20 cellular contexts compared by ENCODE assay signal in the genomic region with DNA sequence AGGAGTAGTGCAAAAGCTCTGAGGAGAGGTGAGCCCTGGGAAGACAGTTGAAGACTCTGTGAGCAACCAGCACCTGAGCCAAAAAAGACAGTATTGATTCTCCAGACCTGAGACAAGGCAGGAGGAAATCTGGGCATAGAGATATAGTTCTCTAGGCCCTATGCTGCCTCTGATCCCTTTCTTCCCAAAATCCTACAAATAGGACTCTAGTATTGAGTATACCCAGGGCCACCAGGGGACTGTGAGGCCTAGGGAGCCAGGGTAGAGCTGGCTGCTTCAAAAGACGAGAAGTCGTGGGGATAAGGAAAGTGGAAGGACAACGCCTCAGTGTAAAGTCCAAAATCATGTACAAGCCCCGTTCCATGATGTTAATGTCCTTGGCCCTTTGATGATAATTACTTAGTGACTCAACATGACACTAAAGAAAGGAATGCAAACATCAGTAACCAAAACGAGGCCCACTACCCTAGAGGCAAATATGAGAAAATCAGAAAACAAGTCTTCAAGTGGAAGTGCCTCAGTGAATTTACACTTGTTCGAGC.
A peak's percentile ranks its signal among the peaks of the same experiment; 100 is the strongest.
DNase-seq lines count a peak whose midpoint lies in the region; ATAC-seq and TF ChIP-seq lines count a peak whose summit lies in the region.
"Had no signal": no experiment of that assay in that cellular context is flagged by ENCODE, and none has a peak within 500 bp of the region (broad histone marks: within the 10 kb centered on the region; RNA-seq: fewer than 3 reads in every experiment).

No MANE protein-coding gene starts in this region.

- WGBS in IMR-90 (ENCODE audit: extremely low coverage in 2 of 2, insufficient read length in 1 of 2), 2 experiments, result no CpG with 5 or more reads among the region's 6 CpGs
- 30% methylated on average over 6 of the region's 6 CpGs for WGBS in mammary epithelial cell (ENCODE audit: low coverage, missing lambda C conversion rate)
- WGBS in mesendoderm (ENCODE audit: extremely low coverage, insufficient coverage, low lambda C conversion rate), result no CpG with 5 or more reads among the region's 6 CpGs

- in situ Hi-C loops in IMR-90 (cut with MboI; ENCODE audit: low sequenced_read_pairs), result no loop called here
- in situ Hi-C loops in mammary epithelial cell (cut with MboI; ENCODE audit: low sequenced_read_pairs in 2 of 2), result no loop called here

- TF ChIP-seq CTCF in Caco-2 (IDR thresholded peaks at IDR 0.05; ENCODE audit: insufficient read depth in 1 of 2, low read depth in 1 of 2, low read length in 1 of 2, severe bottlenecking in 1 of 2, unreplicated experiment in 1 of 2) (peak in 1 of 2 experiments; percentile 35), IMR-90 (conservative IDR thresholded peaks at IDR 0.05; ENCODE audit: low read depth, low read length) (0 out of 2 replicates have a peak, but pooled peaks have one; percentile 14), mammary epithelial cell (conservative IDR thresholded peaks at IDR 0.05 in 1 of 2, IDR thresholded peaks at IDR 0.05 in 1 of 2; ENCODE audit: extremely low read depth in 1 of 2, insufficient read depth in 1 of 2, low read depth in 1 of 2, low read length in 2 of 2) (no peak), uterus (IDR thresholded peaks at IDR 0.05) (no peak)

- peaks cover 7% of the 10 kb centered on the region for H3K36me3 Mint-ChIP-seq in Caco-2 (ENCODE audit: insufficient read depth, unreplicated experiment)
- H3K36me3 Mint-ChIP-seq: naive B cell had no signal

- H3K36me3 ChIP-seq in Caco-2 (ENCODE audit: control insufficient read depth, insufficient read depth, low read length), result no peaks in the 10 kb centered on the region
- no peaks in the 10 kb centered on the region for H3K36me3 ChIP-seq in IMR-90 (ENCODE audit: control insufficient read depth, insufficient read depth, low read length)
- H3K36me3 ChIP-seq in mammary epithelial cell (ENCODE audit: insufficient read depth, low read length), result no peaks in the 10 kb centered on the region
- H3K36me3 ChIP-seq in mesendoderm (ENCODE audit: control insufficient read depth, insufficient read depth, low read length), result no peaks in the 10 kb centered on the region
- H3K36me3 ChIP-seq in uterus, result no peaks in the 10 kb centered on the region
- H3K36me3 ChIP-seq: upper lobe of left lung had no signal

- dilution Hi-C loops in IMR-90 (cut with HindIII; ENCODE audit: low sequenced_read_pairs, unreplicated experiment), result no loop called here
- dilution Hi-C loops in mammary epithelial cell (cut with HindIII; ENCODE audit: low sequenced_read_pairs), result no loop called here

- no peak overlapping the region for H2AK5ac ChIP-seq in IMR-90 (ENCODE audit: low read depth, low read length)
- no peak overlapping the region for H2AK5ac ChIP-seq in mesendoderm (ENCODE audit: low read length)

- CTCF ChIA-PET in Caco-2 (lab: Charles Lee), result interaction anchor here (1.3 to 2.1 kb wide), 2 partner anchors 15 to 111 kb away, joined by 10 to 16 read pairs; no protein-coding TSS in a partner anchor
- CTCF ChIA-PET in IMR-90 (lab: Yijun Ruan, JAX), result no interaction called here
- CTCF ChIA-PET in mammary epithelial cell (lab: Charles Lee; ENCODE audit: low non-redundant PET), result no interaction called here

- H3K9me3 ChIP-seq in Caco-2 (peaks cover 8% of the 10 kb centered on the region; the same call in 1 of the 2 replicates), IMR-90 (ENCODE audit: control insufficient read depth, insufficient read depth, low read length) (no peaks in the 10 kb centered on the region), mammary epithelial cell (replicated peaks; ENCODE audit: insufficient read depth, low read length) (no peaks in the 10 kb centered on the region), uterus (no peaks in the 10 kb centered on the region)
- H3K9me3 ChIP-seq: body of pancreas, upper lobe of left lung had no signal

- H2AFZ ChIP-seq in IMR-90 (replicated peaks; ENCODE audit: low read length, poor library complexity) (peak overlapping the region; percentile 62), mammary epithelial cell (ENCODE audit: low read depth, low read length) (no peak overlapping the region)
- H2AFZ ChIP-seq: GM23338 had no signal

- H3K9me1 ChIP-seq in IMR-90 (ENCODE audit: insufficient read depth, low read length), result no peaks in the 10 kb centered on the region; the same call in 1 of the 2 replicates

- no peaks in the 10 kb centered on the region for H3K27me3 Mint-ChIP-seq in Caco-2 (ENCODE audit: insufficient read depth, unreplicated experiment)
- H3K27me3 Mint-ChIP-seq: naive B cell had no signal

- H3K4me3 Mint-ChIP-seq in Caco-2 (ENCODE audit: unreplicated experiment), result peak overlapping the region; percentile 55
- H3K4me3 Mint-ChIP-seq: activated CD8-positive, alpha-beta T cell treated with anti-CD3 and anti-CD28 coated beads, Interleukin-2, amount 10 ng/mL, durations not matched to agents 7 days and 5 days; GM23338; naive B cell had no signal

- H4K8ac ChIP-seq in IMR-90 (ENCODE audit: low read depth in 2 of 2, low read length in 2 of 2) (no peak overlapping the region), mesendoderm (ENCODE audit: low read depth, low read length) (no peak overlapping the region)

- BruUV-seq in Caco-2 (replicated peaks; lab: Mats Ljungman, UMichigan) (no TSS peak), IMR-90 (replicated peaks; lab: Mats Ljungman, UMichigan) (no TSS peak), mammary epithelial cell (replicated peaks; lab: Mats Ljungman, UMichigan) (no TSS peak)

- H3K9ac ChIP-seq in IMR-90 (ENCODE audit: low read depth, low read length) (no peak overlapping the region), mammary epithelial cell (ENCODE audit: insufficient read depth, low read length) (no peak overlapping the region), mesendoderm (ENCODE audit: low read length) (no peak overlapping the region)

- TF ChIP-seq RAD21 in IMR-90 (IDR thresholded peaks at IDR 0.05; ENCODE audit: low read length), result no peak

- H4K20me1 ChIP-seq in IMR-90 (ENCODE audit: insufficient read depth, low read length) (no peaks in the 10 kb centered on the region), mammary epithelial cell (ENCODE audit: insufficient read depth, low read length) (no peaks in the 10 kb centered on the region)

- peak overlapping the region; percentile 95 for H3K27ac Mint-ChIP-seq in Caco-2 (ENCODE audit: unreplicated experiment)
- H3K27ac Mint-ChIP-seq: activated CD8-positive, alpha-beta T cell treated with anti-CD3 and anti-CD28 coated beads, Interleukin-2, amount 10 ng/mL, durations not matched to agents 7 days and 5 days; GM23338; naive B cell had no signal

- H3K4me3 ChIP-seq in Caco-2 (ENCODE audit: low read depth, low read length) (no peak overlapping the region), IMR-90 (ENCODE audit: insufficient read depth, low read depth, low read length) (no peak overlapping the region), mammary epithelial cell (replicated peaks in 1 of 3; ENCODE audit: insufficient read depth in 1 of 3, low read depth in 2 of 3, low read length in 3 of 3) (no peak overlapping the region), mesendoderm (ENCODE audit: low read length) (no peak overlapping the region), uterus (no peak overlapping the region)
- H3K4me3 ChIP-seq: body of pancreas, GM23338, upper lobe of left lung had no signal

- H2BK120ac ChIP-seq in IMR-90 (ENCODE audit: low read depth, low read length), result peak overlapping the region; percentile 49
- H2BK120ac ChIP-seq in mesendoderm (ENCODE audit: low read depth, low read length), result no peak overlapping the region

- H3K9me3 Mint-ChIP-seq in Caco-2 (ENCODE audit: unreplicated experiment), result no peaks in the 10 kb centered on the region

- TF ChIP-seq POLR2A in IMR-90 (IDR thresholded peaks at IDR 0.05; ENCODE audit: low read depth, low read length), result no peak
- TF ChIP-seq POLR2A in uterus (IDR thresholded peaks at IDR 0.05), result no peak

- peak; percentile 84 to 89 for DNase-seq in Caco-2
- peak; percentile 49 for DNase-seq in IMR-90
- DNase-seq in mammary epithelial cell, result peak; percentile 40
- DNase-seq in mesendoderm, result peak; percentile 8
- no peak for DNase-seq in amygdala (lab: John Stamatoyannopoulos, UW)
- DNase-seq in NCI-H187 (lab: John Stamatoyannopoulos, UW), result no peak
- DNase-seq in posterior cingulate gyrus, result no peak
- DNase-seq in uterus, result no peak
- DNase-seq: activated CD8-positive, alpha-beta T cell treated with anti-CD3 and anti-CD28 coated beads, Interleukin-2, amount 10 ng/mL, durations not matched to agents 7 days and 5 days; body of pancreas; C1 segment of cervical spinal cord; effector CD4-positive, alpha-beta T cell; kidney glomerular epithelial cell; naive B cell; NCI-H1048; NCI-H2171; NK-92 treated with Interleukin-12 subunit alpha and Interleukin-12 subunit beta, amount 100 ng/mL, for 24 hours; retina; upper lobe of left lung had no signal

- peaks cover 27% of the 10 kb centered on the region for H3K4me1 ChIP-seq in Caco-2
- H3K4me1 ChIP-seq in IMR-90 (ENCODE audit: control insufficient read depth, insufficient read depth, low read length), result peaks cover 3% of the 10 kb centered on the region; the same call in 1 of the 2 replicates
- H3K4me1 ChIP-seq in mammary epithelial cell (ENCODE audit: insufficient read depth, low read length), result peaks cover 5% of the 10 kb centered on the region
- no peaks in the 10 kb centered on the region for H3K4me1 ChIP-seq in mesendoderm (ENCODE audit: control insufficient read depth, low read depth, low read length)
- H3K4me1 ChIP-seq in uterus, result no peaks in the 10 kb centered on the region
- H3K4me1 ChIP-seq: body of pancreas, upper lobe of left lung had no signal

- H3K27me3 ChIP-seq in Caco-2 (replicated peaks; ENCODE audit: control insufficient read depth, insufficient read depth, low read length) (no peaks in the 10 kb centered on the region), IMR-90 (ENCODE audit: control insufficient read depth, insufficient read depth, low read length) (no peaks in the 10 kb centered on the region), mammary epithelial cell (ENCODE audit: insufficient read depth, low read length) (no peaks in the 10 kb centered on the region), mesendoderm (ENCODE audit: insufficient read depth, low read length, poor library complexity) (no peaks in the 10 kb centered on the region), uterus (no peaks in the 10 kb centered on the region)
- H3K27me3 ChIP-seq: body of pancreas, upper lobe of left lung had no signal

- no peak overlapping the region for H4K5ac ChIP-seq in IMR-90 (ENCODE audit: low read depth, low read length)
- no peak overlapping the region for H4K5ac ChIP-seq in mesendoderm (ENCODE audit: low read length)

- H2AK9ac ChIP-seq in IMR-90 (replicated peaks; ENCODE audit: low read depth, low read length, poor library complexity), result peak overlapping the region; percentile 77

- intact Hi-C loops in Caco-2 (cut with micrococcal nuclease; ENCODE audit: unreplicated experiment) (loop anchor here (2.0 kb wide), 1 partner anchor 15 kb away; no protein-coding TSS in a partner anchor), IMR-90 (cut with micrococcal nuclease) (no loop called here), mammary epithelial cell (cut with micrococcal nuclease) (no loop called here), posterior cingulate gyrus (cut with DNase I) (no loop called here), uterus (cut with DNase I; ENCODE audit: low total_unique reads) (no loop called here)

- H3K27ac ChIP-seq in IMR-90 (ENCODE audit: insufficient read depth, low read length), result no peak overlapping the region
- no peak overlapping the region for H3K27ac ChIP-seq in mammary epithelial cell (ENCODE audit: insufficient read depth, low read depth, low read length)
- H3K27ac ChIP-seq in mesendoderm (ENCODE audit: low read depth, low read length), result no peak overlapping the region
- H3K27ac ChIP-seq in uterus, result no peak overlapping the region
- H3K27ac ChIP-seq: body of pancreas, upper lobe of left lung had no signal

- H3K79me2 ChIP-seq in mammary epithelial cell (ENCODE audit: insufficient read depth, low read length), result no peaks in the 10 kb centered on the region
- no peaks in the 10 kb centered on the region for H3K79me2 ChIP-seq in mesendoderm (ENCODE audit: control insufficient read depth, insufficient read depth, low read length)

- H2BK20ac ChIP-seq in IMR-90 (ENCODE audit: low read depth, low read length), result peak overlapping the region; percentile 59; the same call in 1 of the 2 replicates

- H4K91ac ChIP-seq in IMR-90 (ENCODE audit: insufficient read depth, low read depth, low read length), result peak overlapping the region; percentile 19; the same call in 1 of the 2 replicates

- POLR2A ChIA-PET in Caco-2 (lab: Charles Lee) (interaction anchor here (0.5 kb wide), 2 partner anchors 96 to 387 kb away, joined by 3 to 5 read pairs; partner anchors contain the start of gene CDS2), IMR-90 (lab: Charles Lee; ENCODE audit: unreplicated experiment) (no interaction called here)

- ATAC-seq in IMR-90 (ENCODE audit: low read depth), result peak; percentile 86
- ATAC-seq: activated CD8-positive, alpha-beta T cell treated with anti-CD3 and anti-CD28 coated beads, Interleukin-2, amount 10 ng/mL, durations not matched to agents 7 days and 5 days; body of pancreas; GM23338 had no signal

- no peak overlapping the region; the same call in 1 of the 2 replicates for H3K14ac ChIP-seq in IMR-90 (replicated peaks; ENCODE audit: low read depth, low read length)

- peaks cover 8% of the 10 kb centered on the region for H3K4me1 Mint-ChIP-seq in Caco-2 (ENCODE audit: low read depth, unreplicated experiment)
- H3K4me1 Mint-ChIP-seq: naive B cell had no signal

- peak overlapping the region; percentile 6; the same call in 1 of the 2 replicates for H3K4ac ChIP-seq in IMR-90 (ENCODE audit: low read depth, low read length)
- no peak overlapping the region for H3K4ac ChIP-seq in mesendoderm (ENCODE audit: low read depth, low read length)

- no peak overlapping the region for H3K56ac ChIP-seq in IMR-90 (ENCODE audit: extremely low read depth, insufficient read depth, low read length)
- H3K56ac ChIP-seq in mesendoderm (ENCODE audit: low read length), result no peak overlapping the region

- no peaks in the 10 kb centered on the region for H3K79me1 ChIP-seq in IMR-90 (ENCODE audit: low read depth in 1 of 2, low read length in 2 of 2)
- no peaks in the 10 kb centered on the region for H3K79me1 ChIP-seq in mesendoderm (ENCODE audit: low read length)

- H3K4me2 ChIP-seq in IMR-90 (ENCODE audit: low read depth, low read length), result no peak overlapping the region
- H3K4me2 ChIP-seq in mammary epithelial cell (ENCODE audit: insufficient read depth, low read depth, low read length), result no peak overlapping the region
- no peak overlapping the region for H3K4me2 ChIP-seq in mesendoderm (ENCODE audit: low read length)
- H3K4me2 ChIP-seq: GM23338 had no signal

- no peak overlapping the region for H2BK5ac ChIP-seq in IMR-90 (ENCODE audit: low read depth, low read length, poor library complexity, severe bottlenecking)
- H2BK5ac ChIP-seq in mesendoderm (ENCODE audit: low read length), result no peak overlapping the region

- H3K23ac ChIP-seq in IMR-90 (ENCODE audit: low read depth, low read length) (no peak overlapping the region), mesendoderm (ENCODE audit: low read length) (no peak overlapping the region)

- H2BK15ac ChIP-seq in IMR-90 (ENCODE audit: low read depth, low read length) (no peak overlapping the region), mesendoderm (replicated peaks; ENCODE audit: low read depth) (no peak overlapping the region)

- H3K18ac ChIP-seq in IMR-90 (ENCODE audit: low read depth, low read length) (no peak overlapping the region), mesendoderm (ENCODE audit: low read length) (no peak overlapping the region)

Comparison
In these comparisons a context has a peak if more than half of its experiments do, and no peak if none do; other contexts are left out.
1. DNase-seq: peak in Caco-2 (2 of 2), IMR-90 (single experiment), mammary epithelial cell (single experiment) and mesendoderm (single experiment); none in amygdala (0 of 56), NCI-H187 (0 of 2), posterior cingulate gyrus (0 of 10) and uterus (0 of 2).